21 cellular contexts compared by ENCODE assay signal in the genomic region with DNA sequence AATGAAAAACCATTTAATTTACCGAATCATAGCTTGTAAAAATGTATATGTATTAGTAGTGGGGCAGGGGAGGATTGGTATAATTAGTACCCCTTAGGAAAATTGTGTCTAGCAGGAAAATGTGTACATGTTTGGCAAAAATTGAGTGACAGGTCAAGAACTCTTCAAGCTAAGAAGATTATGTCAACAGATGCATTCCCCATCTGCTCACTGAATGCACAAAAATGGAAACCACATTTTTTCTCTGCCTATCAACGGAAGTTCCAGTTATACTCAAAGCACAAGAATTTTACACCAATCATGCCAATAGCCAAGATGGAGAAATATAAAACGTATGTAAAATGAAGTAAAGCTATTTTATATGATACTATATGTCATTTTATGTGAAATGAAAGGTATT.
"Had no signal": no experiment of that assay in that cellular context is flagged by ENCODE, and none has a peak within 500 bp of the region (broad histone marks: within the 10 kb centered on the region; RNA-seq: fewer than 3 reads in every experiment).

No MANE protein-coding gene starts in this region.

- DNase-seq: activated B cell treated with CpG ODN at 0.5 μM for 24 hours; activated CD4-positive, alpha-beta T cell treated with anti-CD3 and anti-CD28 coated beads for 1 hour; activated CD4-positive, alpha-beta T cell treated with anti-CD3 and anti-CD28 coated beads, Interleukin-2, amount 10 ng/mL, durations not matched to agents 24 days and 14 days; activated CD4-positive, alpha-beta T cell treated with anti-CD3 and anti-CD28 coated beads, Interleukin-2, amount 50 U/mL, for 48 hours; activated CD8-positive, alpha-beta memory T cell treated with anti-CD3 and anti-CD28 coated beads, Interleukin-2, amount 10 ng/mL, durations not matched to agents 7 days and 5 days; activated effector memory CD4-positive, alpha-beta T cell treated with anti-CD3 and anti-CD28 coated beads, Interleukin-2, amount 50 U/mL, for 16 hours; activated naive CD4-positive, alpha-beta T cell treated with Interleukin-2 at 50 U/mL for 16 hours; activated naive CD8-positive, alpha-beta T cell treated with anti-CD3 and anti-CD28 coated beads, Interleukin-2, amount 50 U/mL, for 24 hours; activated T-cell treated with anti-CD3 and anti-CD28 coated beads, Interleukin-2, amount 50 U/mL, for 4 hours; amniotic stem cell; body of pancreas; central memory CD4-positive, alpha-beta T cell; NCI-H1048; NCI-H1417; NCI-H2029 treated with DMSO at 0.1 percent for 48 hours; NCI-H526 treated with DMSO at 0.1 percent for 48 hours; PC-3; SHP77 treated with DMSO at 0.1 percent for 48 hours; T-helper 17 cell; T-helper 9 cell had no signal

- ATAC-seq: activated CD8-positive, alpha-beta memory T cell treated with anti-CD3 and anti-CD28 coated beads, Interleukin-2, amount 10 ng/mL, durations not matched to agents 7 days and 5 days; activated naive CD4-positive, alpha-beta T cell treated with anti-CD3 and anti-CD28 coated beads, Interleukin-2, amount 50 U/mL, for 72 hours; activated naive CD8-positive, alpha-beta T cell treated with anti-CD3 and anti-CD28 coated beads, Interleukin-2, amount 50 U/mL, for 24 hours; activated T-cell treated with anti-CD3 and anti-CD28 coated beads, Interleukin-2, amount 50 U/mL, for 4 hours; body of pancreas; PC-3; T-helper 17 cell had no signal
